Comparison of ENCODE assay signal across 8 cellular contexts in genomic region chr10:60434418-60435046, GRCh38. TPM values are rescaled to one million over a fixed set of nuclear protein-coding genes. Genes with fewer than 3 reads are reported as not detected.
A peak's percentile ranks its signal among the peaks of the same experiment; 100 is the strongest.
DNase-seq lines count a peak whose midpoint lies in the region; ATAC-seq and TF ChIP-seq lines count a peak whose summit lies in the region.

No MANE protein-coding gene starts in this region.

- H3K79me2 ChIP-seq in neural cell (replicated peaks; ENCODE audit: insufficient read depth, low read length), result peaks cover 3% of the 10 kb centered on the region

- intact Hi-C loops in posterior vena cava (cut with DNase I), result no loop called here

- H2AFZ ChIP-seq in neural cell (ENCODE audit: low read depth, low read length), result no peak overlapping the region

- H3K27ac ChIP-seq in HL-60 (replicated peaks) (no peak overlapping the region), Peyer's patch (no peak overlapping the region), neural cell (ENCODE audit: low read length) (no peak overlapping the region)

- H4K20me1 ChIP-seq in neural cell (ENCODE audit: insufficient read depth), result no peaks in the 10 kb centered on the region

- no peak for TF ChIP-seq EP300 in neural cell (conservative IDR thresholded peaks at IDR 0.05; ENCODE audit: poor library complexity, severe bottlenecking)

- no peaks in the 10 kb centered on the region for H3K9me2 ChIP-seq in neural cell (ENCODE audit: insufficient read depth, low read length)

- H3K9me3 ChIP-seq in Peyer's patch (no peaks in the 10 kb centered on the region), neural cell (ENCODE audit: low read length) (no peaks in the 10 kb centered on the region)

- peak; percentile 18 for DNase-seq in NCI-H2107 treated with DMSO at 0.1 percent for 48 hours (lab: John Stamatoyannopoulos, UW; ENCODE audit: unreplicated experiment)
- DNase-seq in NCI-H2107 (lab: John Stamatoyannopoulos, UW), result no peak
- DNase-seq in HL-60 (ENCODE audit: low read depth in 1 of 2, low spot score in 1 of 2), result peak; percentile 6 to 10
- DNase-seq in Peyer's patch, result peak in 2 of 3 donors; percentile 20 to 58
- DNase-seq in posterior vena cava (ENCODE audit: low spot score), result no peak
- DNase-seq in stimulated activated naive CD4-positive, alpha-beta T cell treated with Interleukin-2 at 50 U/mL for 16 hours (lab: John Stamatoyannopoulos, UW), result no peak

- H3F3A ChIP-seq in neural cell (ENCODE audit: insufficient read depth, low read length, poor library complexity, severe bottlenecking), result no peaks in the 10 kb centered on the region

- H3K9ac ChIP-seq in neural cell (ENCODE audit: low read length), result no peak overlapping the region

- peak; percentile 66 for ATAC-seq in esophagus mucosa

- no peaks in the 10 kb centered on the region for H3K27me3 ChIP-seq in HL-60 (ENCODE audit: insufficient read depth, poor library complexity, severe bottlenecking)
- no peaks in the 10 kb centered on the region for H3K27me3 ChIP-seq in Peyer's patch
- no peaks in the 10 kb centered on the region for H3K27me3 ChIP-seq in neural cell (ENCODE audit: insufficient read depth, low read depth, low read length)

- peak; percentile 7 for TF ChIP-seq CTCF in HL-60 (IDR thresholded peaks at IDR 0.05; ENCODE audit: insufficient read depth, low read length)
- peak; percentile 30 to 84 (median 70) for TF ChIP-seq CTCF in Peyer's patch (IDR thresholded peaks at IDR 0.05)
- TF ChIP-seq CTCF in neural cell (IDR thresholded peaks at IDR 0.05; ENCODE audit: poor library complexity, severe bottlenecking), result peak; percentile 81

- H3K4me3 ChIP-seq in HL-60 (replicated peaks; ENCODE audit: insufficient read depth, low read length) (no peak overlapping the region), Peyer's patch (no peak overlapping the region), neural cell (ENCODE audit: low read length) (no peak overlapping the region)

- H3K4me2 ChIP-seq in neural cell (ENCODE audit: low read length), result no peak overlapping the region

- H3K36me3 ChIP-seq in Peyer's patch (no peaks in the 10 kb centered on the region), neural cell (ENCODE audit: insufficient read depth, low read length) (peaks cover 8% of the 10 kb centered on the region)

- peaks cover 0 to 10% (median 0%) of the 10 kb centered on the region in 4 donors for H3K4me1 ChIP-seq in Peyer's patch

- TF ChIP-seq POLR2A in Peyer's patch (IDR thresholded peaks at IDR 0.05), result no peak

- TF ChIP-seq RAD21 in neural cell (conservative IDR thresholded peaks at IDR 0.05), result peak; percentile 90

TF ChIP-seq in neural cell, 6 proteins besides CTCF, POLR2A, EP300 and RAD21:
- peak; percentile 88 for TF ChIP-seq SMC3 (conservative IDR thresholded peaks at IDR 0.05; ENCODE audit: poor library complexity)
- no peak for TF ChIP-seq EZH2 (IDR thresholded peaks at IDR 0.05; ENCODE audit: borderline replicate concordance, insufficient read depth, low read length, poor library complexity, severe bottlenecking)
- no peak for TF ChIP-seq POLR2AphosphoS5 (IDR thresholded peaks at IDR 0.05)
- TF ChIP-seq MXI1 (conservative IDR thresholded peaks at IDR 0.05; ENCODE audit: poor library complexity, severe bottlenecking), result no peak
- no peak for TF ChIP-seq TAF1 (IDR thresholded peaks at IDR 0.05; ENCODE audit: low read depth)
- TF ChIP-seq, protein P1, sequence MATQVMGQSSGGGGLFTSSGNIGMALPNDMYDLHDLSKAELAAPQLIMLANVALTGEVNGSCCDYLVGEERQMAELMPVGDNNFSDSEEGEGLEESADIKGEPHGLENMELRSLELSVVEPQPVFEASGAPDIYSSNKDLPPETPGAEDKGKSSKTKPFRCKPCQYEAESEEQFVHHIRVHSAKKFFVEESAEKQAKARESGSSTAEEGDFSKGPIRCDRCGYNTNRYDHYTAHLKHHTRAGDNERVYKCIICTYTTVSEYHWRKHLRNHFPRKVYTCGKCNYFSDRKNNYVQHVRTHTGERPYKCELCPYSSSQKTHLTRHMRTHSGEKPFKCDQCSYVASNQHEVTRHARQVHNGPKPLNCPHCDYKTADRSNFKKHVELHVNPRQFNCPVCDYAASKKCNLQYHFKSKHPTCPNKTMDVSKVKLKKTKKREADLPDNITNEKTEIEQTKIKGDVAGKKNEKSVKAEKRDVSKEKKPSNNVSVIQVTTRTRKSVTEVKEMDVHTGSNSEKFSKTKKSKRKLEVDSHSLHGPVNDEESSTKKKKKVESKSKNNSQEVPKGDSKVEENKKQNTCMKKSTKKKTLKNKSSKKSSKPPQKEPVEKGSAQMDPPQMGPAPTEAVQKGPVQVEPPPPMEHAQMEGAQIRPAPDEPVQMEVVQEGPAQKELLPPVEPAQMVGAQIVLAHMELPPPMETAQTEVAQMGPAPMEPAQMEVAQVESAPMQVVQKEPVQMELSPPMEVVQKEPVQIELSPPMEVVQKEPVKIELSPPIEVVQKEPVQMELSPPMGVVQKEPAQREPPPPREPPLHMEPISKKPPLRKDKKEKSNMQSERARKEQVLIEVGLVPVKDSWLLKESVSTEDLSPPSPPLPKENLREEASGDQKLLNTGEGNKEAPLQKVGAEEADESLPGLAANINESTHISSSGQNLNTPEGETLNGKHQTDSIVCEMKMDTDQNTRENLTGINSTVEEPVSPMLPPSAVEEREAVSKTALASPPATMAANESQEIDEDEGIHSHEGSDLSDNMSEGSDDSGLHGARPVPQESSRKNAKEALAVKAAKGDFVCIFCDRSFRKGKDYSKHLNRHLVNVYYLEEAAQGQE (IDR thresholded peaks at IDR 0.05; ENCODE audit: borderline replicate concordance), result no peak

RNA-seq across cellular contexts. Expression of gene ANK3, which starts 44.9 kb away (rescaled TPM):
- total RNA-seq in Peyer's patch (100 to 1,000 TPM; 118 to 161 (median 151) TPM), esophagus mucosa (39.1 TPM), posterior vena cava (1 to 10 TPM; 5.7 to 6.1 TPM)
- polyA plus RNA-seq in neural cell, result 93.0 and 114 TPM in 2 replicates
- polyA minus RNA-seq in neural cell, result 813 and 1,112 TPM in 2 replicates

Comparison
In these comparisons a context has a peak if more than half of its experiments do, and no peak if none do; other contexts are left out.
1. DNase-seq: peak in NCI-H2107 treated with DMSO at 0.1 percent for 48 hours (single experiment), HL-60 (2 of 2) and Peyer's patch (2 of 3); none in NCI-H2107 (single experiment), posterior vena cava (single experiment) and stimulated activated naive CD4-positive, alpha-beta T cell treated with Interleukin-2 at 50 U/mL for 16 hours (single experiment).
2. CTCF ChIP-seq: peak in every context shown above with its lines; median percentile 81 in neural cell; 70 in Peyer's patch; 7 in HL-60.